8 cellular contexts compared by ENCODE assay signal in the genomic region with DNA sequence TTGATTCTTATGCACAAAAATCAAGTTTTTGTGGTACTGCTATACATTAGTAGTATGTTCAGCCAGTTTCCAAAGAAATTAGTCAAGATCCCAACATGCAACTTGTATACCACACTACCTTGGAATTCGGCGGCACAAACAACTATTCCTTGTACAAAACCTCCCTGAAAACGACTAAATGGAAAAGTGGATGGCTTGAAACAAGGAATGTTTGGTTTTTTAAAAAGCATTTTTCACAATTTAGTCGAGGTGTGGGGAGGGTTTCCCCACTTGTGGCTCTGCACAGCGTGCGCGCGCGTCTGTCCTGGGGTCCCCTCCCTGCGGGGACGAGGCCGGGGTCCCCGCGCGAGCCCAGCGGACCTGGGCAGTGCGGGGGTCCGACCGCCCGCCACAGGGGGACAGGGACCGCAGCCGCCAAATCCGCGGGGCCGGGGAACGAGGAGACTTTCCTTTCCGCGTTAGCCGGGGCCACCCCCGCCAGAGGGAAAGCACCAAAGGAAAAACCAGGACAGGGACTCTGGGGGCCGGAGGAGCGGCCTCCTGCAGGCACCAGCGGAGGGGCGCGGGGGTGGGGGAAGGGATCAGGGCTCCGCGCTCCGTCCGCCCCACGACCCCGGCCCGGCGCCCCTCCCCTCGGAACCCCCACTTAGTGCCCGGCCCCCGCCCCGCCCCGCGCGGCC. TPM values are rescaled to one million over a fixed set of nuclear protein-coding genes. Genes with fewer than 3 reads are reported as not detected.
DNase-seq lines count a peak whose midpoint lies in the region; ATAC-seq and TF ChIP-seq lines count a peak whose summit lies in the region.

No MANE protein-coding gene starts in this region.

- H3K27ac ChIP-seq in lower lobe of right lung (peak overlapping the region; percentile 87), thyroid gland (peak overlapping the region; percentile 49 to 86 (median 85))

- H3K4me3 ChIP-seq in lower lobe of right lung, result peak overlapping the region; percentile 70
- H3K4me3 ChIP-seq in thyroid gland (replicated peaks in 1 of 3), result peak overlapping the region in 2 of 3 donors; percentile 45 to 68

- TF ChIP-seq CTCF in lower lobe of right lung (IDR thresholded peaks at IDR 0.05) (no peak), thyroid gland (IDR thresholded peaks at IDR 0.05) (no peak)

- H3K9me3 ChIP-seq in lower lobe of right lung, result no peaks in the 10 kb centered on the region
- H3K9me3 ChIP-seq in thyroid gland, result no peaks in the 10 kb centered on the region

- H3K27me3 ChIP-seq in lower lobe of right lung (ENCODE audit: low read depth) (no peaks in the 10 kb centered on the region), thyroid gland (no peaks in the 10 kb centered on the region)

- peak; percentile 17 to 45 for ATAC-seq in lower lobe of right lung

- peak overlapping the region; percentile 48 for H3K4me3 Mint-ChIP-seq in activated CD4-positive, alpha-beta T cell treated with anti-CD3 and anti-CD28 coated beads, Interleukin-2, amount 10 ng/mL, durations not matched to agents 24 days and 14 days

- H3K27ac Mint-ChIP-seq in activated CD4-positive, alpha-beta T cell treated with anti-CD3 and anti-CD28 coated beads, Interleukin-2, amount 10 ng/mL, durations not matched to agents 24 days and 14 days, result no peak overlapping the region

- peaks cover 33% of the 10 kb centered on the region for H3K27me3 Mint-ChIP-seq in activated CD4-positive, alpha-beta T cell treated with anti-CD3 and anti-CD28 coated beads, Interleukin-2, amount 10 ng/mL, durations not matched to agents 24 days and 14 days

- peaks cover 8% of the 10 kb centered on the region for H3K4me1 Mint-ChIP-seq in activated CD4-positive, alpha-beta T cell treated with anti-CD3 and anti-CD28 coated beads, Interleukin-2, amount 10 ng/mL, durations not matched to agents 24 days and 14 days

- DNase-seq in activated CD4-positive, alpha-beta T cell treated with anti-CD3 and anti-CD28 coated beads, Interleukin-2, amount 10 ng/mL, durations not matched to agents 24 days and 14 days, result peak; percentile 58
- DNase-seq in activated CD4-positive, alpha-beta T cell treated with anti-CD3 and anti-CD28 coated beads, Interleukin-2, amount 50 U/mL, for 48 hours, result no peak
- DNase-seq in HCEC 1CT, result peak; percentile 24
- DNase-seq in NCI-H69 (lab: John Stamatoyannopoulos, UW), result peak; percentile 81
- peak; percentile 31 for DNase-seq in dedifferentiated amniotic fluid mesenchymal stem cell (ENCODE audit: extremely low spot score)
- DNase-seq in lower lobe of right lung, result peak; percentile 58
- peak; percentile 49 to 52 for DNase-seq in thyroid gland
- DNase-seq in globus pallidus (ENCODE audit: low spot score), result no peak

- intact Hi-C loops in activated CD4-positive, alpha-beta T cell treated with anti-CD3 and anti-CD28 coated beads, Interleukin-2, amount 10 ng/mL, durations not matched to agents 24 days and 14 days (cut with micrococcal nuclease), result no loop called here
- intact Hi-C loops in lower lobe of right lung (cut with DNase I) (no loop called here), thyroid gland (cut with DNase I) (loop anchor here (5.0 kb wide), 1 partner anchor 81 kb away; the partner anchor contains the start of gene RTTN)

- H3K4me1 ChIP-seq in lower lobe of right lung (peaks cover 35% of the 10 kb centered on the region), thyroid gland (peaks cover 17 to 31% of the 10 kb centered on the region in 2 donors)

- H3K36me3 ChIP-seq in lower lobe of right lung (no peaks in the 10 kb centered on the region), thyroid gland (no peaks in the 10 kb centered on the region)

- H3K9me3 Mint-ChIP-seq in activated CD4-positive, alpha-beta T cell treated with anti-CD3 and anti-CD28 coated beads, Interleukin-2, amount 10 ng/mL, durations not matched to agents 24 days and 14 days, result no peaks in the 10 kb centered on the region

- 3 to 4% methylated on average over 18 to 25 of the region's 50 CpGs for WGBS in thyroid gland, 2 donors

- H3K36me3 Mint-ChIP-seq in activated CD4-positive, alpha-beta T cell treated with anti-CD3 and anti-CD28 coated beads, Interleukin-2, amount 10 ng/mL, durations not matched to agents 24 days and 14 days (ENCODE audit: low read depth), result peaks cover 1% of the 10 kb centered on the region

- TF ChIP-seq POLR2A in thyroid gland (IDR thresholded peaks at IDR 0.05), result no peak

RNA-seq across cellular contexts. Expression of gene SOCS6, which starts 0.5 kb away (rescaled TPM):
- total RNA-seq in activated CD4-positive, alpha-beta T cell treated with anti-CD3 and anti-CD28 coated beads, Interleukin-2, amount 10 ng/mL, durations not matched to agents 24 days and 14 days, result 2.8 and 3.3 TPM in 2 replicates
- total RNA-seq in lower lobe of right lung, result 24.8 TPM
- total RNA-seq in thyroid gland, result 10 to 100 TPM; 20.7 to 25.6 (median 23.6) TPM

Comparison
In these comparisons a context has a peak if more than half of its experiments do, and no peak if none do; other contexts are left out.
1. DNase-seq: peak in activated CD4-positive, alpha-beta T cell treated with anti-CD3 and anti-CD28 coated beads, Interleukin-2, amount 10 ng/mL, durations not matched to agents 24 days and 14 days (single experiment), HCEC 1CT (single experiment), NCI-H69 (single experiment), dedifferentiated amniotic fluid mesenchymal stem cell (single experiment), lower lobe of right lung (single experiment) and thyroid gland (2 of 2); none in activated CD4-positive, alpha-beta T cell treated with anti-CD3 and anti-CD28 coated beads, Interleukin-2, amount 50 U/mL, for 48 hours (0 of 2) and globus pallidus (single experiment).